8 cellular contexts compared by ENCODE assay signal in the genomic region with DNA sequence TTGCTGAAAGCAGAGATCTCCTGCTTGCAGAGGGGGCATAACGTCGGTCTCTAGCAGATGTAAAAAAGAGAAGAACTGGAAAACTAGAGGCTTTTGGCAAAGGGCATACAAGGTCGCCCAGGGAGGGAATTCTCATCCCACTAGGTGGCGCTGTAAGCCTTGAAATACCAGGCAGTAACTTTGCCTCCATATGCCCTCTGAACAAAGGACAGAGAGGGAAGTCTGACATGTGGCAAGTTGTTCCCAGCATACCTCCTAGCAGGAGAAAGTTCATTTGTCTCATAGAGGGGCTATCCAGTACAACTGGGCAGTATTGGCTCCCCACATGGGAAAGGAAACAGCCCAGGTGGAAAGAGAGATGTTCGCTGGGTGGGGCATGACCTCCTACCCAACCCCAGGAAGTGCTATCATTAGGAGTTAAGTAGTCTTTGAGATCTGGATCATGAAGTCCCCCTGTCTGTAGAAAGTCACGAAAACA. TPM values are rescaled to one million over a fixed set of nuclear protein-coding genes. Genes with fewer than 3 reads are reported as not detected.
A peak's percentile ranks its signal among the peaks of the same experiment; 100 is the strongest.
DNase-seq lines count a peak whose midpoint lies in the region; ATAC-seq lines count a peak whose summit lies in the region.

No MANE protein-coding gene starts in this region.

- peaks cover 70% of the 10 kb centered on the region for H3K36me3 Mint-ChIP-seq in activated CD4-positive, alpha-beta memory T cell treated with anti-CD3 and anti-CD28 coated beads for 36 hours

- POLR2A ChIA-PET in activated CD4-positive, alpha-beta memory T cell treated with anti-CD3 and anti-CD28 coated beads for 36 hours (lab: Charles Lee) = interaction anchor here (1.3 kb wide), 1 partner anchor 10 kb away, joined by 3 read pairs; no protein-coding TSS in a partner anchor

- ATAC-seq in esophagus mucosa (peak; percentile 69), GM18907 (IDR thresholded peaks at IDR 0.05; ENCODE audit: unreplicated experiment) (no peak)

- peaks cover 71% of the 10 kb centered on the region for H3K9me3 Mint-ChIP-seq in activated CD4-positive, alpha-beta memory T cell treated with anti-CD3 and anti-CD28 coated beads for 36 hours

- H3K27ac Mint-ChIP-seq in activated CD4-positive, alpha-beta memory T cell treated with anti-CD3 and anti-CD28 coated beads for 36 hours = peak overlapping the region; percentile 79

- intact Hi-C loops in activated CD4-positive, alpha-beta memory T cell treated with anti-CD3 and anti-CD28 coated beads for 36 hours (cut with micrococcal nuclease) = loop anchor here (1.0 to 5.0 kb wide), 4 partner anchors 36 to 206 kb away; no protein-coding TSS in a partner anchor

- no peaks in the 10 kb centered on the region for H3K27me3 Mint-ChIP-seq in activated CD4-positive, alpha-beta memory T cell treated with anti-CD3 and anti-CD28 coated beads for 36 hours

- H3K4me3 Mint-ChIP-seq in activated CD4-positive, alpha-beta memory T cell treated with anti-CD3 and anti-CD28 coated beads for 36 hours = no peak overlapping the region

- peaks cover 12% of the 10 kb centered on the region for H3K4me1 Mint-ChIP-seq in activated CD4-positive, alpha-beta memory T cell treated with anti-CD3 and anti-CD28 coated beads for 36 hours (ENCODE audit: low read depth)

- DNase-seq in NCI-H82 (lab: John Stamatoyannopoulos, UW) = peak; percentile 79
- DNase-seq in NCI-H82 treated with DMSO at 0.1 percent for 48 hours (lab: John Stamatoyannopoulos, UW; ENCODE audit: unreplicated experiment) = no peak
- DNase-seq in MV-4-11 (lab: John Stamatoyannopoulos, UW) = peak; percentile 69
- DNase-seq in activated CD4-positive, alpha-beta memory T cell treated with anti-CD3 and anti-CD28 coated beads for 36 hours = peak; percentile 75
- peak; percentile 48 to 70 (median 56) for DNase-seq in stimulated activated CD4-positive, alpha-beta T cell treated with anti-CD3 and anti-CD28 coated beads, Interleukin-1b, Interleukin-23, amount 100 ng/mL, for 24 hours (ENCODE audit: low read depth in 4 of 4, low spot score in 1 of 4)
- no peak for DNase-seq in NCI-H1092 (lab: John Stamatoyannopoulos, UW)

- CTCF ChIA-PET in activated CD4-positive, alpha-beta memory T cell treated with anti-CD3 and anti-CD28 coated beads for 36 hours (lab: Charles Lee) = interaction anchor here (0.7 to 3.0 kb wide), 11 partner anchors 11 to 322 kb away, joined by 3 to 23 read pairs (median 5); no protein-coding TSS in a partner anchor

RNA-seq across cellular contexts. Expression of gene STK17B, which starts 40.0 kb away (rescaled TPM):
- 100 to 1,000 TPM; 175 to 176 TPM for total RNA-seq in activated CD4-positive, alpha-beta memory T cell treated with anti-CD3 and anti-CD28 coated beads for 36 hours
- total RNA-seq in esophagus mucosa = 11.0 TPM

Comparison
In these comparisons a context has a peak if more than half of its experiments do, and no peak if none do; other contexts are left out.
1. DNase-seq: peak in NCI-H82 (single experiment), MV-4-11 (single experiment), activated CD4-positive, alpha-beta memory T cell treated with anti-CD3 and anti-CD28 coated beads for 36 hours (single experiment) and stimulated activated CD4-positive, alpha-beta T cell treated with anti-CD3 and anti-CD28 coated beads, Interleukin-1b, Interleukin-23, amount 100 ng/mL, for 24 hours (4 of 4); none in NCI-H82 treated with DMSO at 0.1 percent for 48 hours (single experiment) and NCI-H1092 (single experiment).
2. RNA of gene STK17B, which starts 40.0 kb away (total RNA-seq): 175 to 176 TPM in activated CD4-positive, alpha-beta memory T cell treated with anti-CD3 and anti-CD28 coated beads for 36 hours; 11.0 TPM in esophagus mucosa (single experiment); every median in the first group is over 10 times any median in the second.